In the genomic region with DNA sequence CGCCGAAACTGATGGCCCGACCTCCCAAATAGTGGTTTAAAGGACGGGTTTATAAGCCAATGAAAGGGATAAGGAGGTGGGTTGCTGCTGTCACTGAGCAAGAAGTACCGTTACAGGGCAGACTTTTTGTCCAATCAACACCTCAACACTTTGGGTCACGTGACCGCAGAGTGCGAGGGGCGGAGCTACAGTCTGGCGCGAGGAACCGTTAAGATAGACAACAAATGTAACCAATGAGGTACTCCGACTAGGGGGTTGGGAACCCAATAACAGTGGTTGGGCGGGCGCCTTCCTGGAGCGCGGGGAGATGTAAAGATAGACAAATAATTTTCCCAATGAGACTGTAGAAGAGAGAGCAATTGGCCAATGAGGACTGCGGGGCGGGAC, we compare ENCODE assay signal across 8 cellular contexts. TPM values are rescaled to one million over a fixed set of nuclear protein-coding genes. Genes with fewer than 3 reads are reported as not detected.
A peak's percentile ranks its signal among the peaks of the same experiment; 100 is the strongest.
DNase-seq lines count a peak whose midpoint lies in the region; ATAC-seq and TF ChIP-seq lines count a peak whose summit lies in the region.

A gene with protein sequence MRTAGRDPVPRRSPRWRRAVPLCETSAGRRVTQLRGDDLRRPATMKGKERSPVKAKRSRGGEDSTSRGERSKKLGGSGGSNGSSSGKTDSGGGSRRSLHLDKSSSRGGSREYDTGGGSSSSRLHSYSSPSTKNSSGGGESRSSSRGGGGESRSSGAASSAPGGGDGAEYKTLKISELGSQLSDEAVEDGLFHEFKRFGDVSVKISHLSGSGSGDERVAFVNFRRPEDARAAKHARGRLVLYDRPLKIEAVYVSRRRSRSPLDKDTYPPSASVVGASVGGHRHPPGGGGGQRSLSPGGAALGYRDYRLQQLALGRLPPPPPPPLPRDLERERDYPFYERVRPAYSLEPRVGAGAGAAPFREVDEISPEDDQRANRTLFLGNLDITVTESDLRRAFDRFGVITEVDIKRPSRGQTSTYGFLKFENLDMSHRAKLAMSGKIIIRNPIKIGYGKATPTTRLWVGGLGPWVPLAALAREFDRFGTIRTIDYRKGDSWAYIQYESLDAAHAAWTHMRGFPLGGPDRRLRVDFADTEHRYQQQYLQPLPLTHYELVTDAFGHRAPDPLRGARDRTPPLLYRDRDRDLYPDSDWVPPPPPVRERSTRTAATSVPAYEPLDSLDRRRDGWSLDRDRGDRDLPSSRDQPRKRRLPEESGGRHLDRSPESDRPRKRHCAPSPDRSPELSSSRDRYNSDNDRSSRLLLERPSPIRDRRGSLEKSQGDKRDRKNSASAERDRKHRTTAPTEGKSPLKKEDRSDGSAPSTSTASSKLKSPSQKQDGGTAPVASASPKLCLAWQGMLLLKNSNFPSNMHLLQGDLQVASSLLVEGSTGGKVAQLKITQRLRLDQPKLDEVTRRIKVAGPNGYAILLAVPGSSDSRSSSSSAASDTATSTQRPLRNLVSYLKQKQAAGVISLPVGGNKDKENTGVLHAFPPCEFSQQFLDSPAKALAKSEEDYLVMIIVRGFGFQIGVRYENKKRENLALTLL (plus strand): TSS at position 338 of the 387 bp plus-strand sequence. CDS start 29 bp downstream, at position 367.

- H3K27ac Mint-ChIP-seq in activated T-cell treated with anti-CD3 and anti-CD28 coated beads, Interleukin-2, amount 50 U/mL, for 24 hours: no peak within 1 kb of the TSS

- H3K27ac ChIP-seq in PC-9 (peak within 1 kb of the TSS; percentile 88), esophagus muscularis mucosa (replicated peaks in 1 of 4) (peak within 1 kb of the TSS; percentile 94 to 98 (median 96)), muscle layer of colon (ENCODE audit: low read depth, low read length) (peak within 1 kb of the TSS; percentile 89)

- H2AFZ ChIP-seq in PC-9: peak within 1 kb of the TSS; percentile 88

- no peak within 1 kb of the TSS for H3K4me3 Mint-ChIP-seq in activated T-cell treated with anti-CD3 and anti-CD28 coated beads, Interleukin-2, amount 50 U/mL, for 24 hours

- H3K9me3 Mint-ChIP-seq in activated T-cell treated with anti-CD3 and anti-CD28 coated beads, Interleukin-2, amount 50 U/mL, for 24 hours: no peaks in the 10 kb centered on the region

- peak; percentile 71 for ATAC-seq in GM21786 (IDR thresholded peaks at IDR 0.05; ENCODE audit: unreplicated experiment)

- TF ChIP-seq CTCF in PC-9 (conservative IDR thresholded peaks at IDR 0.05) (no peak), esophagus muscularis mucosa (IDR thresholded peaks at IDR 0.05) (no peak)

- H3K27me3 ChIP-seq in PC-9 (ENCODE audit: insufficient read depth, low read depth) (no peaks in the 10 kb centered on the region), esophagus muscularis mucosa (no peaks in the 10 kb centered on the region), muscle layer of colon (ENCODE audit: control insufficient read depth in 1 of 2, insufficient read depth in 2 of 2, low read length in 2 of 2) (no peaks in the 10 kb centered on the region)

- H3K9ac ChIP-seq in muscle layer of colon (ENCODE audit: low read length): peak within 1 kb of the TSS; percentile 69

- intact Hi-C loops in PC-9 (cut with micrococcal nuclease; ENCODE audit: unreplicated experiment): loop anchor here (2.0 to 10.0 kb wide), 3 partner anchors 44 to 244 kb away; no protein-coding TSS in a partner anchor
- intact Hi-C loops in esophagus muscularis mucosa (cut with DNase I): no loop called here

- peak within 1 kb of the TSS; percentile 77 for H3K4me3 ChIP-seq in PC-9
- H3K4me3 ChIP-seq in esophagus muscularis mucosa: peak within 1 kb of the TSS; percentile 80 to 93 (median 90)
- peak within 1 kb of the TSS; percentile 77 to 92 for H3K4me3 ChIP-seq in muscle layer of colon (ENCODE audit: low read depth in 1 of 2, low read length in 2 of 2)

- no peak for TF ChIP-seq EP300 in esophagus muscularis mucosa (IDR thresholded peaks at IDR 0.05)

- H3K9me2 ChIP-seq in PC-9 (ENCODE audit: insufficient read depth): no peaks in the 10 kb centered on the region

- H3K4me1 Mint-ChIP-seq in activated T-cell treated with anti-CD3 and anti-CD28 coated beads, Interleukin-2, amount 50 U/mL, for 24 hours (ENCODE audit: low read depth): peaks cover 60% of the 10 kb centered on the region

- peaks cover 27% of the 10 kb centered on the region for H3K36me3 ChIP-seq in PC-9 (ENCODE audit: low read depth)
- H3K36me3 ChIP-seq in esophagus muscularis mucosa: peaks cover 0 to 27% (median 20%) of the 10 kb centered on the region in 4 donors
- peaks cover 24% of the 10 kb centered on the region for H3K36me3 ChIP-seq in muscle layer of colon (ENCODE audit: insufficient read depth, low read length)

- BruUV-seq in PC-9 (replicated peaks; lab: Mats Ljungman, UMichigan): no TSS peak

- POLR2A ChIA-PET in PC-9 (lab: Charles Lee; ENCODE audit: unreplicated experiment): interaction anchor here (0.6 to 0.9 kb wide), 6 partner anchors 28 to 865 kb away, joined by 4 to 15 read pairs (median 6); no protein-coding TSS in a partner anchor

- H4K20me1 ChIP-seq in PC-9 (ENCODE audit: insufficient read depth): peaks cover 42% of the 10 kb centered on the region

- H3K4me1 ChIP-seq in PC-9 (replicated peaks; ENCODE audit: insufficient read depth): peaks cover 64% of the 10 kb centered on the region
- peaks cover 42 to 52% (median 50%) of the 10 kb centered on the region in 4 donors for H3K4me1 ChIP-seq in esophagus muscularis mucosa
- peaks cover 47% of the 10 kb centered on the region for H3K4me1 ChIP-seq in muscle layer of colon (ENCODE audit: insufficient read depth, low read length)

- no peaks in the 10 kb centered on the region for H3K27me3 Mint-ChIP-seq in activated T-cell treated with anti-CD3 and anti-CD28 coated beads, Interleukin-2, amount 50 U/mL, for 24 hours

- peak within 1 kb of the TSS; percentile 91 for H3K4me2 ChIP-seq in PC-9

- TF ChIP-seq POLR2A in esophagus muscularis mucosa (IDR thresholded peaks at IDR 0.05; ENCODE audit: low read depth): no peak

- peaks cover 53% of the 10 kb centered on the region for H3K79me2 ChIP-seq in PC-9 (ENCODE audit: low read depth)

- DNase-seq in DMS153 (lab: John Stamatoyannopoulos, UW) (peak; percentile 100), KG1 (lab: John Stamatoyannopoulos, UW) (peak; percentile 100), PC-9 (peak; percentile 97 to 100), esophagus muscularis mucosa (ENCODE audit: extremely low spot score) (peak; percentile 100)
- DNase-seq in activated T-cell treated with anti-CD3 and anti-CD28 coated beads, Interleukin-2, amount 50 U/mL, for 24 hours: peak; percentile 91
- peak; percentile 90 to 92 for DNase-seq in stimulated activated CD8-positive, alpha-beta memory T cell treated with anti-CD3 and anti-CD28 coated beads, Interleukin-7, amount 100 ng/mL, for 1 hour (ENCODE audit: low read depth in 2 of 2)

- H3K9me3 ChIP-seq in PC-9 (ENCODE audit: insufficient read depth, low read depth) (no peaks in the 10 kb centered on the region), esophagus muscularis mucosa (no peaks in the 10 kb centered on the region), muscle layer of colon (ENCODE audit: low read length) (no peaks in the 10 kb centered on the region)

- CTCF ChIA-PET in PC-9 (lab: Charles Lee): interaction anchor here (0.8 to 2.1 kb wide), 4 partner anchors 46 to 131 kb away, joined by 3 to 5 read pairs (median 3); no protein-coding TSS in a partner anchor

- peaks cover 9% of the 10 kb centered on the region for H3K36me3 Mint-ChIP-seq in activated T-cell treated with anti-CD3 and anti-CD28 coated beads, Interleukin-2, amount 50 U/mL, for 24 hours (ENCODE audit: low read depth)

- peaks cover 32% of the 10 kb centered on the region for H3F3A ChIP-seq in PC-9 (ENCODE audit: insufficient read depth, low read depth)

- WGBS in esophagus muscularis mucosa: 2% methylated on average over 19 of the region's 19 CpGs

RNA-seq across cellular contexts. Expression of the gene that starts here (rescaled TPM):
- total RNA-seq in PC-9 (2021) (42.7 and 43.1 TPM in 2 replicates), esophagus muscularis mucosa (10 to 100 TPM; 20.6 to 26.6 (median 24.2) TPM)

Comparison
In these comparisons a context has a peak if more than half of its experiments do, and no peak if none do; other contexts are left out.
1. Peak in every context shown above with its lines: DNase-seq, ATAC-seq, H3K4me3 ChIP-seq and H3K27ac ChIP-seq.